In genomic region chr6:154459513-154459912, GRCh38 we compare ENCODE assay signal across 26 cellular contexts. TPM values are rescaled to one million over a fixed set of nuclear protein-coding genes. Genes with fewer than 3 reads are reported as not detected.
DNase-seq lines count a peak whose midpoint lies in the region; ATAC-seq, FAIRE-seq and TF ChIP-seq lines count a peak whose summit lies in the region.
"Had no signal": no experiment of that assay in that cellular context is flagged by ENCODE, and none has a peak within 500 bp of the region (broad histone marks: within the 10 kb centered on the region; RNA-seq: fewer than 3 reads in every experiment).

No MANE protein-coding gene starts in this region.

- no peak for TF ChIP-seq POLR2A in HepG2 (IDR thresholded peaks at IDR 0.05; ENCODE audit: insufficient read depth in 1 of 2, low read depth in 2 of 2, low read length in 2 of 2)
- TF ChIP-seq POLR2A in uterus (IDR thresholded peaks at IDR 0.05), result no peak

- no peaks in the 10 kb centered on the region; a peak in 3 of 5 replicates for H3K36me3 ChIP-seq in HepG2 (replicated peaks in 1 of 2; ENCODE audit: control insufficient read depth in 1 of 2, insufficient read depth in 2 of 2, low read length in 2 of 2)
- no peaks in the 10 kb centered on the region for H3K36me3 ChIP-seq in pancreas
- H3K36me3 ChIP-seq in uterus, result no peaks in the 10 kb centered on the region

- H3K27me3 ChIP-seq in HepG2 (ENCODE audit: control insufficient read depth in 1 of 2, insufficient read depth in 2 of 2, low read length in 2 of 2) (no peaks in the 10 kb centered on the region), pancreas (no peaks in the 10 kb centered on the region), uterus (no peaks in the 10 kb centered on the region)
- H3K27me3 ChIP-seq: dorsolateral prefrontal cortex had no signal

- H3K4me3 ChIP-seq in HepG2 (replicated peaks in 1 of 3; ENCODE audit: insufficient read depth in 1 of 3, low read depth in 2 of 3, low read length in 3 of 3) (no peak overlapping the region), pancreas (no peak overlapping the region), uterus (no peak overlapping the region), coronary artery (no peak overlapping the region)
- H3K4me3 ChIP-seq: dorsolateral prefrontal cortex had no signal

- in situ Hi-C loops in HepG2 (cut with HindIII; ENCODE audit: extremely low pct_ligation_motif_present, low pct_unique_long_range_greater_than_20kb), result no loop called here

- WGBS in HepG2 (ENCODE audit: low lambda C conversion rate), result 96% methylated on average over 6 of the region's 6 CpGs
- WGBS in pancreas, 2 donors, result 83 to 91% methylated on average over 6 of the region's 6 CpGs

- H3K9me3 ChIP-seq in HepG2 (ENCODE audit: low read length), result no peaks in the 10 kb centered on the region
- no peaks in the 10 kb centered on the region for H3K9me3 ChIP-seq in pancreas
- no peaks in the 10 kb centered on the region for H3K9me3 ChIP-seq in uterus

- POLR2A ChIA-PET in HepG2 (lab: Yijun Ruan, JAX), result interaction anchor here (0.7 to 4.7 kb wide), 7 partner anchors 10 to 50 kb away, joined by 3 to 48 read pairs (median 4); partner anchors contain the start of gene CNKSR3

- no peak for FAIRE-seq in HepG2 (lab: Jason Lieb, UNC)
- no peak for FAIRE-seq in pancreas (lab: Jason Lieb, UNC)
- FAIRE-seq: endothelial cell of umbilical vein, GM12892 had no signal

- no peak for TF ChIP-seq CTCF in HepG2 (CRISPR knock-in tag; IDR thresholded peaks at IDR 0.05)
- TF ChIP-seq CTCF in pancreas (IDR thresholded peaks at IDR 0.05), result no peak
- no peak for TF ChIP-seq CTCF in uterus (IDR thresholded peaks at IDR 0.05)
- no peak for TF ChIP-seq CTCF in coronary artery (IDR thresholded peaks at IDR 0.05)

- H3K27ac ChIP-seq in HepG2 (ENCODE audit: extremely low read length, insufficient read depth, low read length) (peak overlapping the region; percentile 81), pancreas (peak overlapping the region in 3 of 4 donors; percentile 19 to 55 (median 28)), uterus (peak overlapping the region; percentile 59 to 61), coronary artery (peak overlapping the region in 1 of 2 donors; percentile 25)
- H3K27ac ChIP-seq: 22Rv1, dorsolateral prefrontal cortex, HL-60, KMS-11 had no signal

- H3K4me2 ChIP-seq in HepG2 (ENCODE audit: low read depth, low read length), result peak overlapping the region; percentile 78; the same call in 1 of the 2 replicates
- H3K4me2 ChIP-seq: KMS-11 had no signal

- peak overlapping the region; percentile 59 for H3K9ac ChIP-seq in HepG2 (ENCODE audit: insufficient read depth, low read depth, low read length)
- H3K9ac ChIP-seq: KMS-11 had no signal

- no peak for ATAC-seq in HepG2
- no peak for ATAC-seq in pancreas
- no peak for ATAC-seq in HG03354 (IDR thresholded peaks at IDR 0.05; ENCODE audit: poor library complexity, severe bottlenecking, unreplicated experiment)
- ATAC-seq: Panc1; stimulated activated effector memory CD8-positive, alpha-beta T cell treated with anti-CD3 and anti-CD28 coated beads, Interleukin-12 subunit alpha, Interleukin-12 subunit beta, amount 100 ng/mL, for 72 hours had no signal

- no peak overlapping the region for H2AFZ ChIP-seq in HepG2 (ENCODE audit: low read length)

- CTCF ChIA-PET in HepG2 (lab: Yijun Ruan, JAX; ENCODE audit: low intra/inter-chr PET ratio, low total read pairs), result no interaction called here

- intact Hi-C loops in HepG2 (cut with micrococcal nuclease; ENCODE audit: unreplicated experiment), result no loop called here
- intact Hi-C loops in pancreas (cut with DNase I), result no loop called here
- intact Hi-C loops in uterus (cut with DNase I; ENCODE audit: low total_unique reads), result no loop called here

- no peaks in the 10 kb centered on the region for H4K20me1 ChIP-seq in HepG2 (ENCODE audit: insufficient read depth, low read length)

- H3K4me1 ChIP-seq in HepG2 (ENCODE audit: insufficient read depth, low read length) (peaks cover 76% of the 10 kb centered on the region), pancreas (peaks cover 11 to 34% (median 24%) of the 10 kb centered on the region in 3 donors), uterus (no peaks in the 10 kb centered on the region)

- TF ChIP-seq RAD21 in HepG2 (CRISPR knock-in tag; IDR thresholded peaks at IDR 0.05), result no peak

- TF ChIP-seq EP300 in HepG2 (IDR thresholded peaks at IDR 0.05; ENCODE audit: low read depth in 2 of 2, low read length in 2 of 2) (no peak), HepG2 (CRISPR knock-in tag; IDR thresholded peaks at IDR 0.05; ENCODE audit: borderline replicate concordance) (no peak)

- DNase-seq in DMS53 (lab: John Stamatoyannopoulos, UW) (peak; percentile 8), DMS53 treated with DMSO at 0.1 percent for 48 hours (lab: John Stamatoyannopoulos, UW; ENCODE audit: unreplicated experiment) (no peak), HepG2 (ENCODE audit: low spot score) (no peak), pancreas (no peak), uterus (no peak), coronary artery (ENCODE audit: low spot score) (no peak)
- no peak for DNase-seq in central memory CD4-positive, alpha-beta T cell
- DNase-seq: activated effector memory CD4-positive, alpha-beta T cell treated with Interleukin-2 at 50 U/mL for 16 hours; activated T-cell treated with anti-CD3 and anti-CD28 coated beads for 4 hours; C1 segment of cervical spinal cord; dorsolateral prefrontal cortex; glutamatergic neuron; H9; MM.1S; NCI-H1436; NCI-H2107; SHP77; substantia nigra had no signal

- peaks cover 85% of the 10 kb centered on the region for H3K79me2 ChIP-seq in HepG2 (ENCODE audit: insufficient read depth, low read length)

- no TSS peak for BruUV-seq in HepG2 (replicated peaks; lab: Mats Ljungman, UMichigan)

TF ChIP-seq in HepG2, 621 proteins besides CTCF, POLR2A, EP300 and RAD21 (continues in another document):
- TF ChIP-seq ZIK1 (CRISPR knock-in tag; IDR thresholded peaks at IDR 0.05; ENCODE audit: borderline replicate concordance, low read depth) (0 out of 2 replicates have a peak, but pooled peaks have one; percentile 38), ADNP (CRISPR knock-in tag; IDR thresholded peaks at IDR 0.05) (no peak), CSRNP2 (CRISPR knock-in tag; conservative IDR thresholded peaks at IDR 0.05; ENCODE audit: low read depth) (no peak), ZSCAN9 (CRISPR knock-in tag; IDR thresholded peaks at IDR 0.05; ENCODE audit: borderline replicate concordance) (0 out of 2 replicates have a peak, but pooled peaks have one; percentile 19), SP5 (CRISPR knock-in tag; IDR thresholded peaks at IDR 0.05; ENCODE audit: borderline replicate concordance, low read depth) (no peak), POGZ (CRISPR knock-in tag; IDR thresholded peaks at IDR 0.05) (no peak), SCMH1 (CRISPR knock-in tag; IDR thresholded peaks at IDR 0.05; ENCODE audit: borderline replicate concordance) (no peak), NAIF1 (CRISPR knock-in tag; IDR thresholded peaks at IDR 0.05; ENCODE audit: borderline replicate concordance) (0 out of 2 replicates have a peak, but pooled peaks have one; percentile 11), ZMYM4 (CRISPR knock-in tag; IDR thresholded peaks at IDR 0.05) (0 out of 2 replicates have a peak, but pooled peaks have one; percentile 16), SALL1 (CRISPR knock-in tag; IDR thresholded peaks at IDR 0.05) (no peak), HIVEP1 (CRISPR knock-in tag; IDR thresholded peaks at IDR 0.05) (no peak)

RNA-seq across cellular contexts. Expression of gene CNKSR3, which starts 51.0 kb away (rescaled TPM):
- total RNA-seq in HepG2 (2016; rRNA removed; fragmentation: Illumina TruSeq; extraction: Trizol), result 38.3 and 38.6 TPM in 2 replicates
- 18.4 and 19.1 TPM in 2 replicates for total RNA-seq in HepG2 (2016; cell fraction: cytosol; rRNA removed; fragmentation: Illumina TruSeq; extraction: Trizol; ENCODE audit: low read depth)
- 32.0 and 35.6 TPM in 2 replicates for total RNA-seq in HepG2 (2016; cell fraction: insoluble cytoplasmic fraction; rRNA removed; fragmentation: Illumina TruSeq; extraction: Trizol)
- 26.6 and 26.7 TPM in 2 replicates for total RNA-seq in HepG2 (2016; cell fraction: membrane; rRNA removed; fragmentation: Illumina TruSeq; extraction: Trizol)
- total RNA-seq in HepG2 (2016; cell fraction: nucleus; rRNA removed; fragmentation: Illumina TruSeq; extraction: Trizol), result 20.9 and 24.2 TPM in 2 replicates
- polyA plus RNA-seq in HepG2 (2011; rRNA removed), result 9.2 and 9.8 TPM in 2 replicates
- polyA plus RNA-seq in HepG2 (2011; cell fraction: cytosol; rRNA removed), result 6.3 and 7.8 TPM in 2 replicates
- 8.2 and 9.9 TPM in 2 replicates for polyA plus RNA-seq in HepG2 (2011; cell fraction: nucleus; rRNA removed)
- 26.2 and 28.1 TPM in 2 replicates for polyA plus RNA-seq in HepG2 (2012)
- polyA plus RNA-seq in HepG2 (2016; cell fraction: cytosol; fragmentation: Illumina TruSeq; extraction: Trizol; ENCODE audit: low read depth), result 2.8 and 4.0 TPM in 2 replicates
- polyA plus RNA-seq in HepG2 (2016; cell fraction: insoluble cytoplasmic fraction; fragmentation: Illumina TruSeq; extraction: Trizol; ENCODE audit: low read depth), result 31.5 and 36.8 TPM in 2 replicates
- 12.5 and 12.6 TPM in 2 replicates for polyA plus RNA-seq in HepG2 (2016; cell fraction: membrane; fragmentation: Illumina TruSeq; extraction: Trizol; ENCODE audit: low read depth)
- 27.9 and 29.1 TPM in 2 replicates for polyA plus RNA-seq in HepG2 (2016; cell fraction: nucleus; fragmentation: Illumina TruSeq; extraction: Trizol; ENCODE audit: insufficient read depth, low read depth)
- 1.5 and 15.6 TPM in 2 replicates for polyA minus RNA-seq in HepG2 (2011; rRNA and poly(A)+ RNA removed; ENCODE audit: low replicate concordance)
- polyA minus RNA-seq in HepG2 (2011; cell fraction: cytosol; rRNA and poly(A)+ RNA removed), result 9.9 TPM in 2 replicates
- polyA minus RNA-seq in HepG2 (2011; cell fraction: nucleus; rRNA and poly(A)+ RNA removed), result 17.1 and 21.3 TPM in 2 replicates
- 10 to 100 TPM; 14.3 to 24.2 (median 18.6) TPM for total RNA-seq in pancreas
- polyA plus RNA-seq in pancreas, result 10 to 100 TPM in 1 of 2 donors, 1 to 10 TPM in 1; 7.6 to 21.3 TPM
- total RNA-seq in uterus, result 10 to 100 TPM in 2 of 4 donors, 1 to 10 TPM in 2; 7.6 to 29.6 (median 12.4) TPM
